ENCODE assay signal across 1 cellular context in the genomic region with DNA sequence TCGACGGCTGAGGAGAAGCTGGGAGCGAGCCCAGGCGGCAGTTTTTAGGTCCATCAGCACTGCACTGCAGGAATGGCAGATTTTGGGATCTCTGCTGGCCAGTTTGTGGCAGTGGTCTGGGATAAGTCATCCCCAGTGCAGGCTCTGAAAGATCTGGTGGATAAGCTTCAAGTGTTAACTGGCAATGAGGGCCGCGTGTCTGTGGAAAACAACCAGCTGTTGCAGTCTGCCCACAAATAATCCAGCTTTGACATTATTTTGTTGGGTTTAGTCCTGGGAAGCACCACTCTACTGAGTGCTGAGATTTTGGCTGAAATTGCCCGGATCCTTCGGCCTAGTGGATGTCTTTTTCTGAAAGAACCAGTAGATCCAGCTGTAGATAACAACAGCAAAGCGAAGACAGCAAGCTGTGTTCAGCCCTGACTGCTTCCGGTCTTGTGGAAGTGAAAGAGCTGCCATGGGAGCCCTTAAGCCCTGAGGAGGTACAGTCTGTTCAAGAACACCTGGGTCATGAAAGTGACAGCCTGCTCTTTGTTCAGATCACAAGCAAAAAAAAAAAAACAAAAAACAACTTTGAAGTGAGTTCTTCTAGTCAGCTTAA.
A peak's percentile ranks its signal among the peaks of the same experiment; 100 is the strongest.
TF ChIP-seq lines count a peak whose summit lies in the region.

No MANE protein-coding gene starts in this region.

TF ChIP-seq in K562, 482 proteins besides CTCF, POLR2A, EP300 and RAD21 (continued from another document):
- TF ChIP-seq XRCC5 (IDR thresholded peaks at IDR 0.05; ENCODE audit: low read depth, low read length) = no peak
- TF ChIP-seq, protein P1, sequence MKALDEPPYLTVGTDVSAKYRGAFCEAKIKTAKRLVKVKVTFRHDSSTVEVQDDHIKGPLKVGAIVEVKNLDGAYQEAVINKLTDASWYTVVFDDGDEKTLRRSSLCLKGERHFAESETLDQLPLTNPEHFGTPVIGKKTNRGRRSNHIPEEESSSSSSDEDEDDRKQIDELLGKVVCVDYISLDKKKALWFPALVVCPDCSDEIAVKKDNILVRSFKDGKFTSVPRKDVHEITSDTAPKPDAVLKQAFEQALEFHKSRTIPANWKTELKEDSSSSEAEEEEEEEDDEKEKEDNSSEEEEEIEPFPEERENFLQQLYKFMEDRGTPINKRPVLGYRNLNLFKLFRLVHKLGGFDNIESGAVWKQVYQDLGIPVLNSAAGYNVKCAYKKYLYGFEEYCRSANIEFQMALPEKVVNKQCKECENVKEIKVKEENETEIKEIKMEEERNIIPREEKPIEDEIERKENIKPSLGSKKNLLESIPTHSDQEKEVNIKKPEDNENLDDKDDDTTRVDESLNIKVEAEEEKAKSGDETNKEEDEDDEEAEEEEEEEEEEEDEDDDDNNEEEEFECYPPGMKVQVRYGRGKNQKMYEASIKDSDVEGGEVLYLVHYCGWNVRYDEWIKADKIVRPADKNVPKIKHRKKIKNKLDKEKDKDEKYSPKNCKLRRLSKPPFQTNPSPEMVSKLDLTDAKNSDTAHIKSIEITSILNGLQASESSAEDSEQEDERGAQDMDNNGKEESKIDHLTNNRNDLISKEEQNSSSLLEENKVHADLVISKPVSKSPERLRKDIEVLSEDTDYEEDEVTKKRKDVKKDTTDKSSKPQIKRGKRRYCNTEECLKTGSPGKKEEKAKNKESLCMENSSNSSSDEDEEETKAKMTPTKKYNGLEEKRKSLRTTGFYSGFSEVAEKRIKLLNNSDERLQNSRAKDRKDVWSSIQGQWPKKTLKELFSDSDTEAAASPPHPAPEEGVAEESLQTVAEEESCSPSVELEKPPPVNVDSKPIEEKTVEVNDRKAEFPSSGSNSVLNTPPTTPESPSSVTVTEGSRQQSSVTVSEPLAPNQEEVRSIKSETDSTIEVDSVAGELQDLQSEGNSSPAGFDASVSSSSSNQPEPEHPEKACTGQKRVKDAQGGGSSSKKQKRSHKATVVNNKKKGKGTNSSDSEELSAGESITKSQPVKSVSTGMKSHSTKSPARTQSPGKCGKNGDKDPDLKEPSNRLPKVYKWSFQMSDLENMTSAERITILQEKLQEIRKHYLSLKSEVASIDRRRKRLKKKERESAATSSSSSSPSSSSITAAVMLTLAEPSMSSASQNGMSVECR (CRISPR knock-in tag; IDR thresholded peaks at IDR 0.05) = no peak
- peak; percentile 61 for TF ChIP-seq GABPA (tag; conservative IDR thresholded peaks at IDR 0.05; ENCODE audit: low read depth)
- TF ChIP-seq, protein P2, sequence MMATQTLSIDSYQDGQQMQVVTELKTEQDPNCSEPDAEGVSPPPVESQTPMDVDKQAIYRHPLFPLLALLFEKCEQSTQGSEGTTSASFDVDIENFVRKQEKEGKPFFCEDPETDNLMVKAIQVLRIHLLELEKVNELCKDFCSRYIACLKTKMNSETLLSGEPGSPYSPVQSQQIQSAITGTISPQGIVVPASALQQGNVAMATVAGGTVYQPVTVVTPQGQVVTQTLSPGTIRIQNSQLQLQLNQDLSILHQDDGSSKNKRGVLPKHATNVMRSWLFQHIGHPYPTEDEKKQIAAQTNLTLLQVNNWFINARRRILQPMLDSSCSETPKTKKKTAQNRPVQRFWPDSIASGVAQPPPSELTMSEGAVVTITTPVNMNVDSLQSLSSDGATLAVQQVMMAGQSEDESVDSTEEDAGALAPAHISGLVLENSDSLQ (IDR thresholded peaks at IDR 0.05) = no peak
- peak; percentile 58; the same call in 1 of the 2 replicates for TF ChIP-seq L3MBTL2 (IDR thresholded peaks at IDR 0.05)
- TF ChIP-seq TGIF2 (CRISPR knock-in tag; IDR thresholded peaks at IDR 0.05) = no peak
- no peak for TF ChIP-seq MCM5 (IDR thresholded peaks at IDR 0.05; ENCODE audit: low read depth)
- no peak for TF ChIP-seq ZNF24 (IDR thresholded peaks at IDR 0.05)
- TF ChIP-seq HDAC3 (IDR thresholded peaks at IDR 0.05; ENCODE audit: borderline replicate concordance, partially characterized antibody) = no peak
- TF ChIP-seq, protein P3, sequence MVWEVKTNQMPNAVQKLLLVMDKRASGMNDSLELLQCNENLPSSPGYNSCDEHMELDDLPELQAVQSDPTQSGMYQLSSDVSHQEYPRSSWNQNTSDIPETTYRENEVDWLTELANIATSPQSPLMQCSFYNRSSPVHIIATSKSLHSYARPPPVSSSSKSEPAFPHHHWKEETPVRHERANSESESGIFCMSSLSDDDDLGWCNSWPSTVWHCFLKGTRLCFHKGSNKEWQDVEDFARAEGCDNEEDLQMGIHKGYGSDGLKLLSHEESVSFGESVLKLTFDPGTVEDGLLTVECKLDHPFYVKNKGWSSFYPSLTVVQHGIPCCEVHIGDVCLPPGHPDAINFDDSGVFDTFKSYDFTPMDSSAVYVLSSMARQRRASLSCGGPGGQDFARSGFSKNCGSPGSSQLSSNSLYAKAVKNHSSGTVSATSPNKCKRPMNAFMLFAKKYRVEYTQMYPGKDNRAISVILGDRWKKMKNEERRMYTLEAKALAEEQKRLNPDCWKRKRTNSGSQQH (CRISPR knock-in tag; IDR thresholded peaks at IDR 0.05) = no peak
- TF ChIP-seq, protein P4, sequence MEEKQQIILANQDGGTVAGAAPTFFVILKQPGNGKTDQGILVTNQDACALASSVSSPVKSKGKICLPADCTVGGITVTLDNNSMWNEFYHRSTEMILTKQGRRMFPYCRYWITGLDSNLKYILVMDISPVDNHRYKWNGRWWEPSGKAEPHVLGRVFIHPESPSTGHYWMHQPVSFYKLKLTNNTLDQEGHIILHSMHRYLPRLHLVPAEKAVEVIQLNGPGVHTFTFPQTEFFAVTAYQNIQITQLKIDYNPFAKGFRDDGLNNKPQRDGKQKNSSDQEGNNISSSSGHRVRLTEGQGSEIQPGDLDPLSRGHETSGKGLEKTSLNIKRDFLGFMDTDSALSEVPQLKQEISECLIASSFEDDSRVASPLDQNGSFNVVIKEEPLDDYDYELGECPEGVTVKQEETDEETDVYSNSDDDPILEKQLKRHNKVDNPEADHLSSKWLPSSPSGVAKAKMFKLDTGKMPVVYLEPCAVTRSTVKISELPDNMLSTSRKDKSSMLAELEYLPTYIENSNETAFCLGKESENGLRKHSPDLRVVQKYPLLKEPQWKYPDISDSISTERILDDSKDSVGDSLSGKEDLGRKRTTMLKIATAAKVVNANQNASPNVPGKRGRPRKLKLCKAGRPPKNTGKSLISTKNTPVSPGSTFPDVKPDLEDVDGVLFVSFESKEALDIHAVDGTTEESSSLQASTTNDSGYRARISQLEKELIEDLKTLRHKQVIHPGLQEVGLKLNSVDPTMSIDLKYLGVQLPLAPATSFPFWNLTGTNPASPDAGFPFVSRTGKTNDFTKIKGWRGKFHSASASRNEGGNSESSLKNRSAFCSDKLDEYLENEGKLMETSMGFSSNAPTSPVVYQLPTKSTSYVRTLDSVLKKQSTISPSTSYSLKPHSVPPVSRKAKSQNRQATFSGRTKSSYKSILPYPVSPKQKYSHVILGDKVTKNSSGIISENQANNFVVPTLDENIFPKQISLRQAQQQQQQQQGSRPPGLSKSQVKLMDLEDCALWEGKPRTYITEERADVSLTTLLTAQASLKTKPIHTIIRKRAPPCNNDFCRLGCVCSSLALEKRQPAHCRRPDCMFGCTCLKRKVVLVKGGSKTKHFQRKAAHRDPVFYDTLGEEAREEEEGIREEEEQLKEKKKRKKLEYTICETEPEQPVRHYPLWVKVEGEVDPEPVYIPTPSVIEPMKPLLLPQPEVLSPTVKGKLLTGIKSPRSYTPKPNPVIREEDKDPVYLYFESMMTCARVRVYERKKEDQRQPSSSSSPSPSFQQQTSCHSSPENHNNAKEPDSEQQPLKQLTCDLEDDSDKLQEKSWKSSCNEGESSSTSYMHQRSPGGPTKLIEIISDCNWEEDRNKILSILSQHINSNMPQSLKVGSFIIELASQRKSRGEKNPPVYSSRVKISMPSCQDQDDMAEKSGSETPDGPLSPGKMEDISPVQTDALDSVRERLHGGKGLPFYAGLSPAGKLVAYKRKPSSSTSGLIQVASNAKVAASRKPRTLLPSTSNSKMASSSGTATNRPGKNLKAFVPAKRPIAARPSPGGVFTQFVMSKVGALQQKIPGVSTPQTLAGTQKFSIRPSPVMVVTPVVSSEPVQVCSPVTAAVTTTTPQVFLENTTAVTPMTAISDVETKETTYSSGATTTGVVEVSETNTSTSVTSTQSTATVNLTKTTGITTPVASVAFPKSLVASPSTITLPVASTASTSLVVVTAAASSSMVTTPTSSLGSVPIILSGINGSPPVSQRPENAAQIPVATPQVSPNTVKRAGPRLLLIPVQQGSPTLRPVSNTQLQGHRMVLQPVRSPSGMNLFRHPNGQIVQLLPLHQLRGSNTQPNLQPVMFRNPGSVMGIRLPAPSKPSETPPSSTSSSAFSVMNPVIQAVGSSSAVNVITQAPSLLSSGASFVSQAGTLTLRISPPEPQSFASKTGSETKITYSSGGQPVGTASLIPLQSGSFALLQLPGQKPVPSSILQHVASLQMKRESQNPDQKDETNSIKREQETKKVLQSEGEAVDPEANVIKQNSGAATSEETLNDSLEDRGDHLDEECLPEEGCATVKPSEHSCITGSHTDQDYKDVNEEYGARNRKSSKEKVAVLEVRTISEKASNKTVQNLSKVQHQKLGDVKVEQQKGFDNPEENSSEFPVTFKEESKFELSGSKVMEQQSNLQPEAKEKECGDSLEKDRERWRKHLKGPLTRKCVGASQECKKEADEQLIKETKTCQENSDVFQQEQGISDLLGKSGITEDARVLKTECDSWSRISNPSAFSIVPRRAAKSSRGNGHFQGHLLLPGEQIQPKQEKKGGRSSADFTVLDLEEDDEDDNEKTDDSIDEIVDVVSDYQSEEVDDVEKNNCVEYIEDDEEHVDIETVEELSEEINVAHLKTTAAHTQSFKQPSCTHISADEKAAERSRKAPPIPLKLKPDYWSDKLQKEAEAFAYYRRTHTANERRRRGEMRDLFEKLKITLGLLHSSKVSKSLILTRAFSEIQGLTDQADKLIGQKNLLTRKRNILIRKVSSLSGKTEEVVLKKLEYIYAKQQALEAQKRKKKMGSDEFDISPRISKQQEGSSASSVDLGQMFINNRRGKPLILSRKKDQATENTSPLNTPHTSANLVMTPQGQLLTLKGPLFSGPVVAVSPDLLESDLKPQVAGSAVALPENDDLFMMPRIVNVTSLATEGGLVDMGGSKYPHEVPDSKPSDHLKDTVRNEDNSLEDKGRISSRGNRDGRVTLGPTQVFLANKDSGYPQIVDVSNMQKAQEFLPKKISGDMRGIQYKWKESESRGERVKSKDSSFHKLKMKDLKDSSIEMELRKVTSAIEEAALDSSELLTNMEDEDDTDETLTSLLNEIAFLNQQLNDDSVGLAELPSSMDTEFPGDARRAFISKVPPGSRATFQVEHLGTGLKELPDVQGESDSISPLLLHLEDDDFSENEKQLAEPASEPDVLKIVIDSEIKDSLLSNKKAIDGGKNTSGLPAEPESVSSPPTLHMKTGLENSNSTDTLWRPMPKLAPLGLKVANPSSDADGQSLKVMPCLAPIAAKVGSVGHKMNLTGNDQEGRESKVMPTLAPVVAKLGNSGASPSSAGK (IDR thresholded peaks at IDR 0.05) = peak; percentile 35; the same call in 1 of the 2 replicates
- TF ChIP-seq, protein P5, sequence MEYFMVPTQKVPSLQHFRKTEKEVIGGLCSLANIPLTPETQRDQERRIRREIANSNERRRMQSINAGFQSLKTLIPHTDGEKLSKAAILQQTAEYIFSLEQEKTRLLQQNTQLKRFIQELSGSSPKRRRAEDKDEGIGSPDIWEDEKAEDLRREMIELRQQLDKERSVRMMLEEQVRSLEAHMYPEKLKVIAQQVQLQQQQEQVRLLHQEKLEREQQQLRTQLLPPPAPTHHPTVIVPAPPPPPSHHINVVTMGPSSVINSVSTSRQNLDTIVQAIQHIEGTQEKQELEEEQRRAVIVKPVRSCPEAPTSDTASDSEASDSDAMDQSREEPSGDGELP (CRISPR knock-in tag; IDR thresholded peaks at IDR 0.05; ENCODE audit: borderline replicate concordance) = peak; percentile 78
